In genomic region chr15:78178056-78178455, GRCh38 we compare ENCODE assay signal across 24 cellular contexts. TPM values are rescaled to one million over a fixed set of nuclear protein-coding genes. Genes with fewer than 3 reads are reported as not detected.
"Had no signal": no experiment of that assay in that cellular context is flagged by ENCODE, and none has a peak within 500 bp of the region (broad histone marks: within the 10 kb centered on the region; RNA-seq: fewer than 3 reads in every experiment).

No MANE protein-coding gene starts in this region.

- H3K36me3 ChIP-seq: brain microvascular endothelial cell, WERI-Rb-1 had no signal

- H3K4me1 ChIP-seq: esophagus squamous epithelium had no signal

- FAIRE-seq: astrocyte, bronchial epithelial cell, colon, endometrium had no signal

- H3K9me3 ChIP-seq: esophagus squamous epithelium, gastroesophageal sphincter, heart right ventricle had no signal

- ATAC-seq: activated CD4-positive, CD25-positive, alpha-beta regulatory T cell treated with anti-CD3 and anti-CD28 coated beads, Interleukin-2, amount 50 U/mL, for 24 hours; activated T-cell treated with anti-CD3 and anti-CD28 coated beads, Interleukin-2, amount 50 U/mL, for 4 hours; gastroesophageal sphincter had no signal

- H3K27me3 ChIP-seq: brain microvascular endothelial cell, esophagus squamous epithelium, gastroesophageal sphincter, heart right ventricle had no signal

- H3K4me3 ChIP-seq: esophagus squamous epithelium, gastroesophageal sphincter, heart right ventricle had no signal

- DNase-seq: activated B cell treated with CpG ODN at 0.5 μM for 24 hours; activated CD8-positive, alpha-beta memory T cell treated with anti-CD3 and anti-CD28 coated beads for 24 hours; activated effector memory CD4-positive, alpha-beta T cell treated with Interleukin-2 at 50 U/mL for 16 hours; activated T-cell treated with anti-CD3 and anti-CD28 coated beads, Interleukin-2, amount 50 U/mL, for 4 hours; effector CD8-positive, alpha-beta T cell; esophagus squamous epithelium; T-helper 17 cell; T1000 had no signal

- H3K27ac ChIP-seq: brain microvascular endothelial cell, epithelial cell of prostate, esophagus squamous epithelium, gastroesophageal sphincter, heart right ventricle, WERI-Rb-1 had no signal

RNA-seq across cellular contexts. Expression of gene ACSBG1, which starts 56.3 kb away (rescaled TPM):
- total RNA-seq: activated T-cell treated with anti-CD3 and anti-CD28 coated beads, Interleukin-2, amount 50 U/mL, for 4 hours; activated T-helper 17 cell treated with anti-CD3 and anti-CD28 coated beads, Interleukin-2, amount 50 U/mL, for 72 hours; astrocyte; bronchial epithelial cell; cardiac septum; chondrocyte; dermis microvascular lymphatic vessel endothelial cell; endothelial cell of umbilical vein; fibroblast of lung had no signal
- polyA plus RNA-seq: endothelial cell of umbilical vein, fibroblast of lung had no signal
